12 cellular contexts compared by ENCODE assay signal in the genomic region with DNA sequence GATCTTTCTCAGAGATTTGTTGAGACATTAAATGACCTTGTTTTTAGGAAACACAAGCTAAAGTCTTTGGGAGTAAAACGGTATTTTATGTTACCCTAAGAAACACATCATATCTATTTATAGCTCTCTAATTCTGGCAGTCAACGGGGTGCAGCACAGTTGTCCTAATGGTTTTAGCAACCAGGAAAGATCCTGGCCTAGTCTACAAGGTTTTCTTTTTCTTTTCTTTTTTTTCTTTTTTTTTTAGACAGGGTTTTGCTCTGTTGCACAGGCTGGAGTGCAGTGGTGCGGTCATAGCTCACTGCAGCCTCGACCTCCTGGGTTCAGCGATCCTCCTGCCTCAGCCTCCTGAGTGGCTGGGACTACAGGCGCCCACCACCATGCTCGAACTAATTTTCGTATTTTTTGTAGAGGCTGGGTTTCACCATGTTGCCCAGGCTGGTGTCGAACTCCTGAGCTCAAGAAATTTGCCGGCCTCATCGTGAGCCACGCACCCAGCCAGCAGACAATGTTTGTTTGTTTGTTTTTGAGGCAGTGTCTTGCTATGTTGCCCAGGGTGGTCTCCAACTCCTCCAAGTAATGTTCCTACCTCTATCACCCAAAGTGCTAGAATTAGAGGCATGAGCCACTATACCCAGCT. TPM values are rescaled to one million over a fixed set of nuclear protein-coding genes. Genes with fewer than 3 reads are reported as not detected.
DNase-seq lines count a peak whose midpoint lies in the region; ATAC-seq and TF ChIP-seq lines count a peak whose summit lies in the region.
"Had no signal": no experiment of that assay in that cellular context is flagged by ENCODE, and none has a peak within 500 bp of the region (broad histone marks: within the 10 kb centered on the region; RNA-seq: fewer than 3 reads in every experiment).

No MANE protein-coding gene starts in this region.

- peaks cover 21% of the 10 kb centered on the region for H3K36me3 ChIP-seq in mucosa of stomach (ENCODE audit: control insufficient read depth, insufficient read depth, low read length)
- H3K36me3 ChIP-seq in aorta (ENCODE audit: control insufficient read depth in 1 of 2, insufficient read depth in 2 of 2, low read length in 1 of 2): no peaks in the 10 kb centered on the region

- H3K9me3 ChIP-seq in mucosa of stomach (ENCODE audit: control insufficient read depth, low read length) (no peaks in the 10 kb centered on the region), aorta (ENCODE audit: control insufficient read depth, low read length) (no peaks in the 10 kb centered on the region)
- H3K9me3 ChIP-seq: mucosa of descending colon had no signal

- no peak overlapping the region for H3K4me3 ChIP-seq in mucosa of stomach (ENCODE audit: low read length)
- H3K4me3 ChIP-seq in aorta (ENCODE audit: low read length in 2 of 2): peak overlapping the region; percentile 57 to 72
- H3K4me3 ChIP-seq: mucosa of descending colon had no signal

- POLR2A ChIA-PET in activated CD8-positive, alpha-beta T cell treated with anti-CD3 and anti-CD28 coated beads, Interleukin-2, amount 10 ng/mL, durations not matched to agents 7 days and 5 days (lab: Charles Lee): interaction anchor here (1.6 kb wide), 1 partner anchor 25 kb away, joined by 5 read pairs; no protein-coding TSS in a partner anchor
- POLR2A ChIA-PET in activated CD8-positive, alpha-beta T cell treated with anti-CD3 and anti-CD28 coated beads for 36 hours (lab: Charles Lee): interaction anchor here (0.9 to 1.0 kb wide), 2 partner anchors 8 to 23 kb away, joined by 3 read pairs; no protein-coding TSS in a partner anchor

- WGBS in aorta, 2 donors: 51 to 55% methylated on average over 12 of the region's 12 CpGs

- CTCF ChIA-PET in activated CD8-positive, alpha-beta T cell treated with anti-CD3 and anti-CD28 coated beads, Interleukin-2, amount 10 ng/mL, durations not matched to agents 7 days and 5 days (lab: Charles Lee): interaction anchor here (1.0 kb wide), 1 partner anchor 14 kb away, joined by 4 read pairs; no protein-coding TSS in a partner anchor
- CTCF ChIA-PET in activated CD8-positive, alpha-beta T cell treated with anti-CD3 and anti-CD28 coated beads for 36 hours (lab: Charles Lee): interaction anchor here (2.2 to 2.3 kb wide), 2 partner anchors 16 to 26 kb away, joined by 9 to 12 read pairs; no protein-coding TSS in a partner anchor

- peak overlapping the region; percentile 92 for H3K27ac ChIP-seq in aorta (ENCODE audit: low read depth in 1 of 2, low read length in 2 of 2)

- H3K27me3 Mint-ChIP-seq in activated CD8-positive, alpha-beta T cell treated with anti-CD3 and anti-CD28 coated beads, Interleukin-2, amount 10 ng/mL, durations not matched to agents 7 days and 5 days (ENCODE audit: low read depth): no peaks in the 10 kb centered on the region
- H3K27me3 Mint-ChIP-seq in activated CD8-positive, alpha-beta T cell treated with anti-CD3 and anti-CD28 coated beads for 36 hours: no peaks in the 10 kb centered on the region
- no peaks in the 10 kb centered on the region for H3K27me3 Mint-ChIP-seq in type B pancreatic cell
- H3K27me3 Mint-ChIP-seq: activated CD4-positive, alpha-beta T cell treated with anti-CD3 and anti-CD28 coated beads for 36 hours; activated naive CD8-positive, alpha-beta T cell treated with anti-CD3 and anti-CD28 coated beads for 36 hours had no signal

- H3K4me1 ChIP-seq in mucosa of stomach (ENCODE audit: control insufficient read depth, insufficient read depth, low read length) (no peaks in the 10 kb centered on the region), aorta (ENCODE audit: control insufficient read depth in 1 of 2, insufficient read depth in 2 of 2, low read length in 2 of 2) (no peaks in the 10 kb centered on the region)

- ATAC-seq in activated CD8-positive, alpha-beta T cell treated with anti-CD3 and anti-CD28 coated beads, Interleukin-2, amount 10 ng/mL, durations not matched to agents 7 days and 5 days: no peak
- no peak for ATAC-seq in activated CD8-positive, alpha-beta T cell treated with anti-CD3 and anti-CD28 coated beads for 36 hours
- peak; percentile 50 for ATAC-seq in aorta (ENCODE audit: low FRiP score)
- no peak for ATAC-seq in GM19395 (IDR thresholded peaks at IDR 0.05; ENCODE audit: unreplicated experiment)
- ATAC-seq: activated CD4-positive, alpha-beta T cell treated with anti-CD3 and anti-CD28 coated beads for 36 hours had no signal

- peak overlapping the region; percentile 43 for H3K27ac Mint-ChIP-seq in activated CD8-positive, alpha-beta T cell treated with anti-CD3 and anti-CD28 coated beads, Interleukin-2, amount 10 ng/mL, durations not matched to agents 7 days and 5 days
- no peak overlapping the region for H3K27ac Mint-ChIP-seq in activated CD8-positive, alpha-beta T cell treated with anti-CD3 and anti-CD28 coated beads for 36 hours
- no peak overlapping the region for H3K27ac Mint-ChIP-seq in type B pancreatic cell
- H3K27ac Mint-ChIP-seq: activated CD4-positive, alpha-beta T cell treated with anti-CD3 and anti-CD28 coated beads for 36 hours; activated naive CD8-positive, alpha-beta T cell treated with anti-CD3 and anti-CD28 coated beads for 36 hours had no signal

- no peak overlapping the region for H3K4me3 Mint-ChIP-seq in activated CD8-positive, alpha-beta T cell treated with anti-CD3 and anti-CD28 coated beads, Interleukin-2, amount 10 ng/mL, durations not matched to agents 7 days and 5 days
- H3K4me3 Mint-ChIP-seq in activated CD8-positive, alpha-beta T cell treated with anti-CD3 and anti-CD28 coated beads for 36 hours: no peak overlapping the region
- no peak overlapping the region for H3K4me3 Mint-ChIP-seq in type B pancreatic cell
- H3K4me3 Mint-ChIP-seq: activated CD4-positive, alpha-beta T cell treated with anti-CD3 and anti-CD28 coated beads for 36 hours; activated naive CD8-positive, alpha-beta T cell treated with anti-CD3 and anti-CD28 coated beads for 36 hours had no signal

- H3K27me3 ChIP-seq in mucosa of stomach (ENCODE audit: control insufficient read depth, insufficient read depth, low read length) (no peaks in the 10 kb centered on the region), aorta (ENCODE audit: control insufficient read depth in 1 of 2, insufficient read depth in 2 of 2, low read length in 1 of 2) (no peaks in the 10 kb centered on the region)

- intact Hi-C loops in activated CD8-positive, alpha-beta T cell treated with anti-CD3 and anti-CD28 coated beads for 36 hours (cut with micrococcal nuclease): no loop called here
- intact Hi-C loops in aorta (cut with DNase I): loop anchor here in 1 of 2 donors (2.0 kb wide), 1 partner anchor 24 kb away; no protein-coding TSS in a partner anchor

- H3K36me3 Mint-ChIP-seq in activated CD8-positive, alpha-beta T cell treated with anti-CD3 and anti-CD28 coated beads, Interleukin-2, amount 10 ng/mL, durations not matched to agents 7 days and 5 days (ENCODE audit: low read depth): peaks cover 32% of the 10 kb centered on the region
- H3K36me3 Mint-ChIP-seq in activated CD8-positive, alpha-beta T cell treated with anti-CD3 and anti-CD28 coated beads for 36 hours (ENCODE audit: low read depth): peaks cover 18% of the 10 kb centered on the region
- peaks cover 18% of the 10 kb centered on the region for H3K36me3 Mint-ChIP-seq in type B pancreatic cell

- peaks cover 4% of the 10 kb centered on the region for H3K4me1 Mint-ChIP-seq in activated CD8-positive, alpha-beta T cell treated with anti-CD3 and anti-CD28 coated beads, Interleukin-2, amount 10 ng/mL, durations not matched to agents 7 days and 5 days (ENCODE audit: low read depth)
- H3K4me1 Mint-ChIP-seq in activated CD8-positive, alpha-beta T cell treated with anti-CD3 and anti-CD28 coated beads for 36 hours (ENCODE audit: low read depth): no peaks in the 10 kb centered on the region
- H3K4me1 Mint-ChIP-seq in type B pancreatic cell (ENCODE audit: unreplicated experiment): peaks cover 16% of the 10 kb centered on the region
- H3K4me1 Mint-ChIP-seq: activated CD4-positive, alpha-beta T cell treated with anti-CD3 and anti-CD28 coated beads for 36 hours; activated naive CD8-positive, alpha-beta T cell treated with anti-CD3 and anti-CD28 coated beads for 36 hours had no signal

- no peak for TF ChIP-seq CTCF in activated CD8-positive, alpha-beta T cell treated with anti-CD3 and anti-CD28 coated beads for 36 hours (IDR thresholded peaks at IDR 0.05)
- TF ChIP-seq CTCF in type B pancreatic cell (conservative IDR thresholded peaks at IDR 0.05): no peak

- DNase-seq in activated CD8-positive, alpha-beta T cell treated with anti-CD3 and anti-CD28 coated beads, Interleukin-2, amount 10 ng/mL, durations not matched to agents 7 days and 5 days: no peak
- no peak for DNase-seq in activated CD8-positive, alpha-beta T cell treated with anti-CD3 and anti-CD28 coated beads for 36 hours
- DNase-seq in aorta (peak in 1 of 2 donors; percentile 26), type B pancreatic cell (ENCODE audit: extremely low spot score, unreplicated experiment) (no peak)
- DNase-seq: 8988T; activated CD4-positive, alpha-beta T cell treated with anti-CD3 and anti-CD28 coated beads for 36 hours; activated naive CD8-positive, alpha-beta T cell treated with anti-CD3 and anti-CD28 coated beads for 36 hours; NCI-H2081 treated with DMSO at 0.1 percent for 48 hours; stimulated activated CD4-positive, alpha-beta T cell treated with anti-CD3 and anti-CD28 coated beads, Interleukin-4, amount 100 ng/mL, for 4 hours had no signal

- H3K9me3 Mint-ChIP-seq in activated CD8-positive, alpha-beta T cell treated with anti-CD3 and anti-CD28 coated beads, Interleukin-2, amount 10 ng/mL, durations not matched to agents 7 days and 5 days (ENCODE audit: insufficient read depth): no peaks in the 10 kb centered on the region
- H3K9me3 Mint-ChIP-seq in activated CD8-positive, alpha-beta T cell treated with anti-CD3 and anti-CD28 coated beads for 36 hours: no peaks in the 10 kb centered on the region
- H3K9me3 Mint-ChIP-seq in type B pancreatic cell: no peaks in the 10 kb centered on the region
- H3K9me3 Mint-ChIP-seq: activated naive CD8-positive, alpha-beta T cell treated with anti-CD3 and anti-CD28 coated beads for 36 hours had no signal

- H3K9ac ChIP-seq in mucosa of stomach (ENCODE audit: low read length): peak overlapping the region; percentile 65

RNA-seq across cellular contexts. Expression of a gene that starts 0.8 kb away (rescaled TPM):
- not detected for total RNA-seq in activated CD8-positive, alpha-beta T cell treated with anti-CD3 and anti-CD28 coated beads, Interleukin-2, amount 10 ng/mL, durations not matched to agents 7 days and 5 days
- not detected for total RNA-seq in activated CD8-positive, alpha-beta T cell treated with anti-CD3 and anti-CD28 coated beads for 36 hours
- total RNA-seq in aorta (100 to 1,000 TPM; 127 to 172 TPM), type B pancreatic cell (ENCODE audit: low replicate concordance) (not detected in 2 replicates)
- polyA plus RNA-seq in aorta: 100 to 1,000 TPM; 191 to 244 TPM
- total RNA-seq: activated CD4-positive, alpha-beta T cell treated with anti-CD3 and anti-CD28 coated beads for 36 hours; activated naive CD8-positive, alpha-beta T cell treated with anti-CD3 and anti-CD28 coated beads for 36 hours had no signal

RNA-seq across cellular contexts. Expression of a gene that starts 13.1 kb away (rescaled TPM):
- total RNA-seq in activated CD8-positive, alpha-beta T cell treated with anti-CD3 and anti-CD28 coated beads, Interleukin-2, amount 10 ng/mL, durations not matched to agents 7 days and 5 days: 100 to 1,000 TPM; 547 to 569 TPM
- 100 to 1,000 TPM; 250 to 275 TPM for total RNA-seq in activated CD8-positive, alpha-beta T cell treated with anti-CD3 and anti-CD28 coated beads for 36 hours
- 100 to 1,000 TPM; 521 to 538 TPM for total RNA-seq in aorta
- 100 to 1,000 TPM; 488 to 543 TPM for polyA plus RNA-seq in aorta
- total RNA-seq in type B pancreatic cell (ENCODE audit: low replicate concordance): 426 and 510 TPM in 2 replicates

RNA-seq across cellular contexts. Expression of a gene that starts 37.7 kb away (rescaled TPM):
- total RNA-seq in activated CD8-positive, alpha-beta T cell treated with anti-CD3 and anti-CD28 coated beads, Interleukin-2, amount 10 ng/mL, durations not matched to agents 7 days and 5 days: 100 to 1,000 TPM; 186 to 200 TPM
- 10 to 100 TPM; 74.9 to 81.7 TPM for total RNA-seq in activated CD8-positive, alpha-beta T cell treated with anti-CD3 and anti-CD28 coated beads for 36 hours
- total RNA-seq in aorta (100 to 1,000 TPM; 121 to 123 TPM), type B pancreatic cell (ENCODE audit: low replicate concordance) (106 and 148 TPM in 2 replicates)
- polyA plus RNA-seq in aorta: 100 to 1,000 TPM; 131 to 220 TPM

RNA-seq across cellular contexts. Expression of a gene that starts 38.3 kb away (rescaled TPM):
- total RNA-seq in activated CD8-positive, alpha-beta T cell treated with anti-CD3 and anti-CD28 coated beads, Interleukin-2, amount 10 ng/mL, durations not matched to agents 7 days and 5 days: 10 to 100 TPM; 50.5 to 57.3 TPM
- 10 to 100 TPM; 68.4 to 76.5 TPM for total RNA-seq in activated CD8-positive, alpha-beta T cell treated with anti-CD3 and anti-CD28 coated beads for 36 hours
- total RNA-seq in aorta (10 to 100 TPM; 33.7 to 48.1 TPM), type B pancreatic cell (ENCODE audit: low replicate concordance) (74.7 and 81.7 TPM in 2 replicates)
- polyA plus RNA-seq in aorta: 10 to 100 TPM; 56.7 to 96.0 TPM

RNA-seq across cellular contexts. Expression of a gene that starts 42.1 kb away (rescaled TPM):
- under 1 TPM in 1 of 2 experiments, not detected in 1; 0.58 TPM for total RNA-seq in activated CD8-positive, alpha-beta T cell treated with anti-CD3 and anti-CD28 coated beads, Interleukin-2, amount 10 ng/mL, durations not matched to agents 7 days and 5 days
- not detected for total RNA-seq in activated CD8-positive, alpha-beta T cell treated with anti-CD3 and anti-CD28 coated beads for 36 hours
- not detected for total RNA-seq in aorta
- not detected for polyA plus RNA-seq in aorta
- total RNA-seq in type B pancreatic cell (ENCODE audit: low replicate concordance): not detected in 2 replicates
- total RNA-seq: activated CD4-positive, alpha-beta T cell treated with anti-CD3 and anti-CD28 coated beads for 36 hours; activated naive CD8-positive, alpha-beta T cell treated with anti-CD3 and anti-CD28 coated beads for 36 hours; mucosa of descending colon had no signal

Comparison
In these comparisons a context has a peak if more than half of its experiments do, and no peak if none do; other contexts are left out.
1. RNA of a gene that starts 0.8 kb away (total RNA-seq): 127 to 172 TPM in aorta; not detected in activated CD8-positive, alpha-beta T cell treated with anti-CD3 and anti-CD28 coated beads, Interleukin-2, amount 10 ng/mL, durations not matched to agents 7 days and 5 days, not detected in activated CD8-positive, alpha-beta T cell treated with anti-CD3 and anti-CD28 coated beads for 36 hours and not detected in type B pancreatic cell; every median in the first group is over 10 times any median in the second.